Comparison of ENCODE assay signal across 2 cellular contexts in genomic region chr2:152169158-152169557, GRCh38.
A peak's percentile ranks its signal among the peaks of the same experiment; 100 is the strongest.
TF ChIP-seq lines count a peak whose summit lies in the region.
"Not testable (repeated sequence)": the region's sequence is repeated elsewhere in the genome, so short reads cannot be mapped to it uniquely, and the experiment has no call there.

No MANE protein-coding gene starts in this region.

TF ChIP-seq in K562, 482 proteins besides CTCF, POLR2A, EP300 and RAD21:
- TF ChIP-seq CEBPG (CRISPR knock-in tag; IDR thresholded peaks at IDR 0.05); ATF3 (CRISPR knock-in tag; conservative IDR thresholded peaks at IDR 0.05): not testable (repeated sequence)
- TF ChIP-seq CEBPG (tag; conservative IDR thresholded peaks at IDR 0.05 in 1 of 2, IDR thresholded peaks at IDR 0.05 in 1 of 2), result peak; percentile 38 to 46; a peak in 3 of 4 replicates
- TF ChIP-seq ATF3 (IDR thresholded peaks at IDR 0.05), result peak; percentile 46
- TF ChIP-seq CEBPB (tag; IDR thresholded peaks at IDR 0.05), result peak; percentile 83

TF ChIP-seq in HepG2, 621 proteins besides CTCF, POLR2A, EP300 and RAD21:
- TF ChIP-seq CEBPG (CRISPR knock-in tag; IDR thresholded peaks at IDR 0.05) (0 out of 2 replicates have a peak, but pooled peaks have one; percentile 31), CEBPB (IDR thresholded peaks at IDR 0.05; ENCODE audit: borderline replicate concordance, low read depth, low read length) (peak; percentile 67; the same call in 1 of the 2 replicates)
